Comparison of ENCODE assay signal across 13 cellular contexts in genomic region chr18:2716394-2717326, GRCh38.
DNase-seq lines count a peak whose midpoint lies in the region; ATAC-seq and TF ChIP-seq lines count a peak whose summit lies in the region.
"Had no signal": no experiment of that assay in that cellular context is flagged by ENCODE, and none has a peak within 500 bp of the region (broad histone marks: within the 10 kb centered on the region; RNA-seq: fewer than 3 reads in every experiment).

No MANE protein-coding gene starts in this region.

- H3K9ac ChIP-seq in neural progenitor cell: no peak overlapping the region
- H3K9ac ChIP-seq: BLaER1 had no signal

- H3K27ac ChIP-seq in CD4-positive, alpha-beta T cell (ENCODE audit: low read depth, low read length): no peak overlapping the region
- H3K27ac ChIP-seq in neural progenitor cell (no peak overlapping the region), RWPE1 (no peak overlapping the region)
- H3K27ac ChIP-seq: BLaER1 had no signal

- H3K4me1 Mint-ChIP-seq in CD4-positive, alpha-beta T cell (ENCODE audit: low read depth): peaks cover 68% of the 10 kb centered on the region
- peaks cover 14% of the 10 kb centered on the region for H3K4me1 Mint-ChIP-seq in activated B cell treated with CpG ODN at 0.5 μM for 24 hours
- peaks cover 9% of the 10 kb centered on the region for H3K4me1 Mint-ChIP-seq in neural progenitor cell

- no peak for DNase-seq in CD4-positive, alpha-beta T cell
- DNase-seq in activated B cell treated with CpG ODN at 0.5 μM for 24 hours (no peak), globus pallidus (ENCODE audit: low spot score) (peak; percentile 15), neural progenitor cell (ENCODE audit: low spot score) (no peak), NCI-H2029 treated with DMSO at 0.1 percent for 48 hours (lab: John Stamatoyannopoulos, UW) (no peak), GF-D8 (lab: John Stamatoyannopoulos, UW) (no peak), RWPE1 (ENCODE audit: low spot score) (no peak)
- DNase-seq: NCI-H1048; stimulated activated CD4-positive, alpha-beta T cell treated with anti-CD3 and anti-CD28 coated beads, Interleukin-4, amount 100 ng/mL, for 24 hours; stimulated activated naive CD4-positive, alpha-beta T cell treated with Interleukin-2 at 50 U/mL for 16 hours; SW 1271 had no signal

- peaks cover 10% of the 10 kb centered on the region for H4K20me1 ChIP-seq in neural progenitor cell (ENCODE audit: low read depth)

- H3K4me2 ChIP-seq in neural progenitor cell: no peak overlapping the region
- H3K4me2 ChIP-seq: BLaER1 had no signal

- H3K4me3 ChIP-seq in neural progenitor cell: no peak overlapping the region
- H3K4me3 ChIP-seq: BLaER1 had no signal

- no peaks in the 10 kb centered on the region for H3F3A ChIP-seq in neural progenitor cell (ENCODE audit: low read depth)

- CTCF ChIA-PET in CD4-positive, alpha-beta T cell (lab: Charles Lee): interaction anchor here (1.1 kb wide), 1 partner anchor 9 kb away, joined by 3 read pairs; no protein-coding TSS in a partner anchor
- CTCF ChIA-PET in activated B cell treated with CpG ODN at 0.5 μM for 24 hours (lab: Charles Lee) (no interaction called here), RWPE1 (lab: Yijun Ruan, JAX) (no interaction called here)

- peaks cover 36% of the 10 kb centered on the region for H3K36me3 ChIP-seq in neural progenitor cell

- intact Hi-C loops in CD4-positive, alpha-beta T cell (cut with DNase I, micrococcal nuclease): no loop called here
- intact Hi-C loops in activated B cell treated with CpG ODN at 0.5 μM for 24 hours (cut with micrococcal nuclease): no loop called here

- TF ChIP-seq CTCF in CD4-positive, alpha-beta T cell (IDR thresholded peaks at IDR 0.05): no peak
- TF ChIP-seq CTCF in activated B cell treated with CpG ODN at 0.5 μM for 24 hours (IDR thresholded peaks at IDR 0.05): no peak
- no peak for TF ChIP-seq CTCF in neural progenitor cell (IDR thresholded peaks at IDR 0.05)
- TF ChIP-seq CTCF in RWPE1 (conservative IDR thresholded peaks at IDR 0.05; ENCODE audit: low read depth): no peak

- peaks cover 29% of the 10 kb centered on the region for H3K79me2 ChIP-seq in neural progenitor cell (ENCODE audit: low read depth)

- no peaks in the 10 kb centered on the region for H3K27me3 Mint-ChIP-seq in CD4-positive, alpha-beta T cell
- no peaks in the 10 kb centered on the region for H3K27me3 Mint-ChIP-seq in activated B cell treated with CpG ODN at 0.5 μM for 24 hours
- no peaks in the 10 kb centered on the region for H3K27me3 Mint-ChIP-seq in neural progenitor cell (ENCODE audit: insufficient read depth, low read depth)

- no peaks in the 10 kb centered on the region for H3K9me3 Mint-ChIP-seq in CD4-positive, alpha-beta T cell
- H3K9me3 Mint-ChIP-seq in activated B cell treated with CpG ODN at 0.5 μM for 24 hours (no peaks in the 10 kb centered on the region), neural progenitor cell (peaks cover 2% of the 10 kb centered on the region)

- ATAC-seq in CD4-positive, alpha-beta T cell (ENCODE audit: poor library complexity): no peak
- ATAC-seq in activated B cell treated with CpG ODN at 0.5 μM for 24 hours (ENCODE audit: low read depth) (no peak), GM19455 (IDR thresholded peaks at IDR 0.05; ENCODE audit: unreplicated experiment) (no peak)

- no peaks in the 10 kb centered on the region for H3K9me3 ChIP-seq in CD4-positive, alpha-beta T cell (ENCODE audit: control insufficient read depth, low read length)
- H3K9me3 ChIP-seq in neural progenitor cell (ENCODE audit: low read depth): no peaks in the 10 kb centered on the region
- H3K9me3 ChIP-seq: BLaER1 had no signal

- peak overlapping the region; percentile 59 for H3K27ac Mint-ChIP-seq in CD4-positive, alpha-beta T cell
- H3K27ac Mint-ChIP-seq in activated B cell treated with CpG ODN at 0.5 μM for 24 hours (peak overlapping the region; percentile 66), neural progenitor cell (peak overlapping the region; percentile 51)

- no peaks in the 10 kb centered on the region for H3K27me3 ChIP-seq in CD4-positive, alpha-beta T cell (ENCODE audit: control insufficient read depth, insufficient read depth, low read length)
- no peaks in the 10 kb centered on the region for H3K27me3 ChIP-seq in neural progenitor cell
- H3K27me3 ChIP-seq: BLaER1 had no signal

- H3K4me3 Mint-ChIP-seq in CD4-positive, alpha-beta T cell: no peak overlapping the region
- H3K4me3 Mint-ChIP-seq in activated B cell treated with CpG ODN at 0.5 μM for 24 hours (no peak overlapping the region), neural progenitor cell (no peak overlapping the region)

- H2AFZ ChIP-seq in neural progenitor cell (replicated peaks): no peak overlapping the region

- POLR2A ChIA-PET in CD4-positive, alpha-beta T cell (lab: Charles Lee): interaction anchor here (0.5 kb wide), 1 partner anchor 53 kb away, joined by 4 read pairs; no protein-coding TSS in a partner anchor
- POLR2A ChIA-PET in activated B cell treated with CpG ODN at 0.5 μM for 24 hours (lab: Charles Lee): interaction anchor here (0.5 kb wide), 1 partner anchor 18 kb away, joined by 3 read pairs; no protein-coding TSS in a partner anchor
- POLR2A ChIA-PET in RWPE1 (lab: Yijun Ruan, JAX; ENCODE audit: low non-redundant PET): no interaction called here

- peaks cover 96% of the 10 kb centered on the region for H3K36me3 Mint-ChIP-seq in CD4-positive, alpha-beta T cell (ENCODE audit: low read depth)
- H3K36me3 Mint-ChIP-seq in activated B cell treated with CpG ODN at 0.5 μM for 24 hours (ENCODE audit: low read depth): peaks cover 92% of the 10 kb centered on the region
- peaks cover 57% of the 10 kb centered on the region for H3K36me3 Mint-ChIP-seq in neural progenitor cell

- H3K4me1 ChIP-seq in neural progenitor cell: peaks cover 11% of the 10 kb centered on the region
- H3K4me1 ChIP-seq: BLaER1 had no signal
